In genomic region chr1:114728553-114728952, GRCh38 we compare ENCODE assay signal across 34 cellular contexts. TPM values are rescaled to one million over a fixed set of nuclear protein-coding genes. Genes with fewer than 3 reads are reported as not detected.
"Had no signal": no experiment of that assay in that cellular context is flagged by ENCODE, and none has a peak within 500 bp of the region (broad histone marks: within the 10 kb centered on the region; RNA-seq: fewer than 3 reads in every experiment).

No MANE protein-coding gene starts in this region.

- H3K4me1 ChIP-seq: adrenal gland, prostate gland, spleen, suprapubic skin, upper lobe of right lung had no signal

- DNase-seq: activated CD4-positive, alpha-beta memory T cell treated with anti-CD3 and anti-CD28 coated beads, Interleukin-2, amount 10 ng/mL, durations not matched to agents 7 days and 5 days; activated CD4-positive, alpha-beta T cell treated with anti-CD3 and anti-CD28 coated beads, Interleukin-2, amount 10 ng/mL, durations not matched to agents 24 days and 14 days; activated gamma-delta T cell; adrenal gland; aorta; cerebellar nuclear complex; cortex of kidney; effector memory CD8-positive, alpha-beta T cell; erythroblast; hippocampal formation; left cardiac atrium; left ventricle myocardium superior; nephron progenitor cell; ovary; spleen; stimulated activated naive CD4-positive, alpha-beta T cell treated with Interleukin-2 at 50 U/mL for 16 hours; T-helper 9 cell; tibial artery; upper lobe of right lung; WERI-Rb-1 had no signal

- H3K4me3 ChIP-seq: adrenal gland, cardiac muscle cell, gastroesophageal sphincter, ovary, prostate gland, SK-N-MC, spleen, suprapubic skin, tibial artery, upper lobe of right lung had no signal

- H3K27ac Mint-ChIP-seq: activated CD4-positive, alpha-beta memory T cell treated with anti-CD3 and anti-CD28 coated beads, Interleukin-2, amount 10 ng/mL, durations not matched to agents 7 days and 5 days; activated CD4-positive, alpha-beta T cell treated with anti-CD3 and anti-CD28 coated beads, Interleukin-2, amount 10 ng/mL, durations not matched to agents 24 days and 14 days; activated T-helper 1 cell treated with anti-CD3 and anti-CD28 coated beads, Interleukin-12 subunit alpha, Interleukin-12 subunit beta, Interleukin-2, Interleukin-4 antibody, amounts not matched to agents 30 ng/mL and 10 ng/mL and 1 ng/mL, durations not matched to agents 14 hours and 24 hours and 36 hours; brain had no signal

- H3K27ac ChIP-seq: adrenal gland, cardiac muscle cell, gastroesophageal sphincter, neutrophil, ovary, prostate gland, SK-N-MC, spleen, suprapubic skin, tibial artery, upper lobe of right lung, WERI-Rb-1 had no signal

- H3K27me3 ChIP-seq: adrenal gland, cardiac muscle cell, gastroesophageal sphincter, neutrophil, ovary, spleen, suprapubic skin, tibial artery, upper lobe of right lung had no signal

- H3K9me3 ChIP-seq: adrenal gland, gastroesophageal sphincter, ovary, prostate gland, spleen, suprapubic skin, tibial artery, upper lobe of right lung had no signal

- H3K27me3 Mint-ChIP-seq: activated CD4-positive, alpha-beta memory T cell treated with anti-CD3 and anti-CD28 coated beads, Interleukin-2, amount 10 ng/mL, durations not matched to agents 7 days and 5 days; activated CD4-positive, alpha-beta T cell treated with anti-CD3 and anti-CD28 coated beads, Interleukin-2, amount 10 ng/mL, durations not matched to agents 24 days and 14 days; activated naive CD4-positive, alpha-beta T cell treated with anti-CD3 and anti-CD28 coated beads, Interleukin-2, amount 50 U/mL, for 24 hours; brain; effector memory CD8-positive, alpha-beta T cell had no signal

- H3K36me3 ChIP-seq: ovary had no signal

- H3K4me1 Mint-ChIP-seq: brain, nephron progenitor cell had no signal

- H3K9me3 Mint-ChIP-seq: activated CD4-positive, alpha-beta memory T cell treated with anti-CD3 and anti-CD28 coated beads, Interleukin-2, amount 10 ng/mL, durations not matched to agents 7 days and 5 days; activated CD4-positive, alpha-beta T cell treated with anti-CD3 and anti-CD28 coated beads, Interleukin-2, amount 10 ng/mL, durations not matched to agents 24 days and 14 days; activated naive CD4-positive, alpha-beta T cell treated with anti-CD3 and anti-CD28 coated beads, Interleukin-2, amount 50 U/mL, for 24 hours; activated T-helper 1 cell treated with anti-CD3 and anti-CD28 coated beads, Interleukin-12 subunit alpha, Interleukin-12 subunit beta, Interleukin-2, Interleukin-4 antibody, amounts not matched to agents 30 ng/mL and 10 ng/mL and 1 ng/mL, durations not matched to agents 14 hours and 24 hours and 36 hours; brain; effector memory CD8-positive, alpha-beta T cell; nephron progenitor cell had no signal

- ATAC-seq: activated CD4-positive, CD25-positive, alpha-beta regulatory T cell treated with anti-CD3 and anti-CD28 coated beads, Interleukin-2, amount 50 U/mL, for 24 hours; effector memory CD8-positive, alpha-beta T cell; gastroesophageal sphincter; left cardiac atrium; left ventricle myocardium superior; upper lobe of right lung had no signal

- H3K4me3 Mint-ChIP-seq: activated CD4-positive, alpha-beta memory T cell treated with anti-CD3 and anti-CD28 coated beads, Interleukin-2, amount 10 ng/mL, durations not matched to agents 7 days and 5 days; activated CD4-positive, alpha-beta T cell treated with anti-CD3 and anti-CD28 coated beads, Interleukin-2, amount 10 ng/mL, durations not matched to agents 24 days and 14 days; activated naive CD4-positive, alpha-beta T cell treated with anti-CD3 and anti-CD28 coated beads, Interleukin-2, amount 50 U/mL, for 24 hours; activated T-helper 1 cell treated with anti-CD3 and anti-CD28 coated beads, Interleukin-12 subunit alpha, Interleukin-12 subunit beta, Interleukin-2, Interleukin-4 antibody, amounts not matched to agents 30 ng/mL and 10 ng/mL and 1 ng/mL, durations not matched to agents 14 hours and 24 hours and 36 hours; brain; effector memory CD8-positive, alpha-beta T cell; nephron progenitor cell had no signal

RNA-seq across cellular contexts. Expression of gene AMPD1, which starts 33.2 kb away (rescaled TPM):
- total RNA-seq: activated CD4-positive, alpha-beta memory T cell treated with anti-CD3 and anti-CD28 coated beads, Interleukin-2, amount 10 ng/mL, durations not matched to agents 7 days and 5 days; activated CD4-positive, alpha-beta T cell treated with anti-CD3 and anti-CD28 coated beads, Interleukin-2, amount 10 ng/mL, durations not matched to agents 24 days and 14 days; activated T-helper 1 cell treated with anti-CD3 and anti-CD28 coated beads, Interleukin-12 subunit alpha, Interleukin-12 subunit beta, Interleukin-2, Interleukin-4 antibody, amounts not matched to agents 30 ng/mL and 10 ng/mL and 1 ng/mL, durations not matched to agents 14 hours and 24 hours and 36 hours; adrenal gland; cardiac muscle cell; gastroesophageal sphincter; left cardiac atrium; lung microvascular endothelial cell; mucosa of gallbladder; suprapubic skin; T-helper 1 cell treated with Interleukin-12 subunit alpha and Interleukin-12 subunit beta and Interleukin-4 antibody, amounts not matched to agents 30 ng/mL and 1 ng/mL, for 36 hours; upper lobe of right lung had no signal
- polyA plus RNA-seq: cardiac muscle cell, keratinocyte had no signal
